In the genomic region with DNA sequence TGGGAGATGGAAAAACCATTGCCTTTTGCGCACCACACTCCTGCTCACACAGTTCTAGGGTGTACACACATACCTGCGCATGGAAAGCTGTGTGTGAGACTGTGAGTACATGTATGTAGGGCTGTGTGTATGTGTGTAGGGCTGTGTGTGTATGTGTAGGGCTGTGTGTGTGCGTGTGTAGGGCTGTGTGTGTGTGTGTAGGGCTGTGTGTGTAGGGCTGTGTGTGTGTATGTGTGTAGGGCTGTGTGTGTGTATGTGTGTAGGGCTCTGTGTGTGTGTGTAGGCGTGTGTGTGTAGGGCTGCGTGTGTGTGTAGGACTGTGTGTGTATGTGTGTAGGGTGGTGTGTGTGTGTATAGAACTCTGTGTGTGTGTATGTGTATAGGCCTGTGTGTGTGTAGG, we compare ENCODE assay signal across 20 cellular contexts. TPM values are rescaled to one million over a fixed set of nuclear protein-coding genes. Genes with fewer than 3 reads are reported as not detected.
A peak's percentile ranks its signal among the peaks of the same experiment; 100 is the strongest.
DNase-seq lines count a peak whose midpoint lies in the region; ATAC-seq and TF ChIP-seq lines count a peak whose summit lies in the region.
"Had no signal": no experiment of that assay in that cellular context is flagged by ENCODE, and none has a peak within 500 bp of the region (broad histone marks: within the 10 kb centered on the region; RNA-seq: fewer than 3 reads in every experiment).

No MANE protein-coding gene starts in this region.

- H3K4me3 Mint-ChIP-seq in activated naive CD4-positive, alpha-beta T cell treated with anti-CD3 and anti-CD28 coated beads for 36 hours = no peak overlapping the region
- H3K4me3 Mint-ChIP-seq in central memory CD8-positive, alpha-beta T cell = peak overlapping the region; percentile 41
- H3K4me3 Mint-ChIP-seq: activated B cell treated with CpG ODN at 0.5 μM for 24 hours had no signal

- H3K36me3 ChIP-seq in KOPT-K1 (ENCODE audit: insufficient read depth, low read length) (no peaks in the 10 kb centered on the region), PC-3 (ENCODE audit: low read depth, low read length) (no peaks in the 10 kb centered on the region)
- H3K36me3 ChIP-seq: gastrocnemius medialis, MG63, vagina had no signal

- CTCF ChIA-PET in activated naive CD4-positive, alpha-beta T cell treated with anti-CD3 and anti-CD28 coated beads for 36 hours (lab: Charles Lee) = interaction anchor here (1.0 to 2.2 kb wide), 9 partner anchors 12 to 208 kb away, joined by 3 to 9 read pairs (median 5); no protein-coding TSS in a partner anchor
- CTCF ChIA-PET in PC-3 (lab: Charles Lee) = no interaction called here

- H3K79me2 ChIP-seq in PC-3 (ENCODE audit: low read length) = no peaks in the 10 kb centered on the region

- H3K36me3 Mint-ChIP-seq in activated naive CD4-positive, alpha-beta T cell treated with anti-CD3 and anti-CD28 coated beads for 36 hours (ENCODE audit: low read depth) = no peaks in the 10 kb centered on the region
- H3K36me3 Mint-ChIP-seq in central memory CD8-positive, alpha-beta T cell (ENCODE audit: insufficient read depth) = no peaks in the 10 kb centered on the region

- H3K4me1 ChIP-seq in PC-3 (ENCODE audit: insufficient read depth, low read length) = no peaks in the 10 kb centered on the region
- H3K4me1 ChIP-seq: gastrocnemius medialis, vagina had no signal

- no peak overlapping the region for H3K9ac ChIP-seq in PC-3 (ENCODE audit: low read length)

- H3K27ac ChIP-seq in KOPT-K1 (ENCODE audit: low read depth, low read length, poor library complexity, severe bottlenecking) = peak overlapping the region; percentile 100
- no peak overlapping the region for H3K27ac ChIP-seq in PC-3 (ENCODE audit: low read length)
- H3K27ac ChIP-seq: gastrocnemius medialis, vagina had no signal

- no peaks in the 10 kb centered on the region for H3K9me3 ChIP-seq in KOPT-K1 (ENCODE audit: insufficient read depth, low read length, poor library complexity, severe bottlenecking)
- H3K9me3 ChIP-seq in PC-3 (ENCODE audit: low read length) = no peaks in the 10 kb centered on the region
- H3K9me3 ChIP-seq: gastrocnemius medialis, MG63, vagina had no signal

- DNase-seq in activated naive CD4-positive, alpha-beta T cell treated with anti-CD3 and anti-CD28 coated beads for 36 hours = no peak
- DNase-seq in activated naive CD4-positive, alpha-beta T cell (lab: John Stamatoyannopoulos, UW) = no peak
- DNase-seq in central memory CD8-positive, alpha-beta T cell (ENCODE audit: low spot score in 2 of 2) = no peak
- peak; percentile 22 for DNase-seq in stimulated activated CD8-positive, alpha-beta memory T cell treated with anti-CD3 and anti-CD28 coated beads, Interleukin-4, amount 100 ng/mL, for 48 hours
- DNase-seq in PC-3 (no peak), NCI-H510A treated with DMSO at 0.1 percent for 48 hours (lab: John Stamatoyannopoulos, UW) (no peak), NCI-H146 treated with DMSO at 0.1 percent for 48 hours (lab: John Stamatoyannopoulos, UW; ENCODE audit: unreplicated experiment) (no peak)
- DNase-seq: activated B cell treated with CpG ODN at 0.5 μM for 24 hours; activated CD8-positive, alpha-beta memory T cell treated with anti-CD3 and anti-CD28 coated beads, Interleukin-2, amount 50 U/mL, for 48 hours; amniotic stem cell; EL; erythroblast; gastrocnemius medialis; MG63; NCI-H1694 treated with DMSO at 0.1 percent for 48 hours; NCI-H446; right cardiac atrium had no signal

- no peaks in the 10 kb centered on the region for H3K9me3 Mint-ChIP-seq in activated naive CD4-positive, alpha-beta T cell treated with anti-CD3 and anti-CD28 coated beads for 36 hours
- no peaks in the 10 kb centered on the region for H3K9me3 Mint-ChIP-seq in central memory CD8-positive, alpha-beta T cell
- H3K9me3 Mint-ChIP-seq: activated B cell treated with CpG ODN at 0.5 μM for 24 hours had no signal

- no peak for TF ChIP-seq CTCF in PC-3 (conservative IDR thresholded peaks at IDR 0.05; ENCODE audit: low read depth, low read length)

- H3F3A ChIP-seq in PC-3 (ENCODE audit: low read length, unreplicated experiment) = no peaks in the 10 kb centered on the region

- intact Hi-C loops in activated naive CD4-positive, alpha-beta T cell treated with anti-CD3 and anti-CD28 coated beads for 36 hours (cut with micrococcal nuclease) = no loop called here
- intact Hi-C loops in PC-3 (cut with micrococcal nuclease) = no loop called here

- ATAC-seq in central memory CD8-positive, alpha-beta T cell (replicated peaks; ENCODE audit: extremely low read depth, poor library complexity, severe bottlenecking) = no peak
- ATAC-seq in PC-3 = no peak
- ATAC-seq: gastrocnemius medialis, left lobe of liver, right cardiac atrium had no signal

- no peak overlapping the region for H3K4me2 ChIP-seq in PC-3 (ENCODE audit: low read length)

- H3K4me1 Mint-ChIP-seq in activated naive CD4-positive, alpha-beta T cell treated with anti-CD3 and anti-CD28 coated beads for 36 hours (ENCODE audit: low read depth) = peaks cover 94% of the 10 kb centered on the region
- H3K4me1 Mint-ChIP-seq in central memory CD8-positive, alpha-beta T cell = peaks cover 93% of the 10 kb centered on the region

- POLR2A ChIA-PET in PC-3 (lab: Charles Lee; ENCODE audit: unreplicated experiment) = no interaction called here

- no TSS peak for BruUV-seq in PC-3 (replicated peaks; lab: Mats Ljungman, UMichigan)

- H3K27me3 ChIP-seq in PC-3 (ENCODE audit: low read length) = no peaks in the 10 kb centered on the region
- H3K27me3 ChIP-seq: gastrocnemius medialis, MG63, vagina had no signal

- H3K27me3 Mint-ChIP-seq in activated naive CD4-positive, alpha-beta T cell treated with anti-CD3 and anti-CD28 coated beads for 36 hours (ENCODE audit: low read depth) = no peaks in the 10 kb centered on the region
- no peaks in the 10 kb centered on the region for H3K27me3 Mint-ChIP-seq in central memory CD8-positive, alpha-beta T cell
- H3K27me3 Mint-ChIP-seq: activated B cell treated with CpG ODN at 0.5 μM for 24 hours had no signal

- H3K27ac Mint-ChIP-seq in activated naive CD4-positive, alpha-beta T cell treated with anti-CD3 and anti-CD28 coated beads for 36 hours = peak overlapping the region; percentile 86
- peak overlapping the region; percentile 74 for H3K27ac Mint-ChIP-seq in central memory CD8-positive, alpha-beta T cell (ENCODE audit: low read depth)
- H3K27ac Mint-ChIP-seq: activated B cell treated with CpG ODN at 0.5 μM for 24 hours had no signal

- H4K20me1 ChIP-seq in PC-3 (ENCODE audit: low read length) = no peaks in the 10 kb centered on the region

- no peaks in the 10 kb centered on the region for H3K9me2 ChIP-seq in PC-3 (replicated peaks; ENCODE audit: low read length)

- no peak overlapping the region for H3K4me3 ChIP-seq in PC-3 (ENCODE audit: low read length)
- H3K4me3 ChIP-seq: gastrocnemius medialis, MG63, vagina had no signal

- H2AFZ ChIP-seq in PC-3 (ENCODE audit: low read length) = no peak overlapping the region

RNA-seq across cellular contexts. Expression of a gene that starts 37.0 kb away (rescaled TPM):
- 100 to 1,000 TPM; 156 to 160 TPM for total RNA-seq in activated naive CD4-positive, alpha-beta T cell treated with anti-CD3 and anti-CD28 coated beads for 36 hours
- 5.0 and 8.0 TPM in 2 replicates for total RNA-seq in PC-3 (2014; rRNA removed)

Comparison
In these comparisons a context has a peak if more than half of its experiments do, and no peak if none do; other contexts are left out.
1. RNA of a gene that starts 37.0 kb away (total RNA-seq): 156 to 160 TPM in activated naive CD4-positive, alpha-beta T cell treated with anti-CD3 and anti-CD28 coated beads for 36 hours; 5.0 to 8.0 TPM in PC-3; every median in the first group is over 10 times any median in the second.